Comparison of ENCODE assay signal across 1 cellular context in the genomic region with DNA sequence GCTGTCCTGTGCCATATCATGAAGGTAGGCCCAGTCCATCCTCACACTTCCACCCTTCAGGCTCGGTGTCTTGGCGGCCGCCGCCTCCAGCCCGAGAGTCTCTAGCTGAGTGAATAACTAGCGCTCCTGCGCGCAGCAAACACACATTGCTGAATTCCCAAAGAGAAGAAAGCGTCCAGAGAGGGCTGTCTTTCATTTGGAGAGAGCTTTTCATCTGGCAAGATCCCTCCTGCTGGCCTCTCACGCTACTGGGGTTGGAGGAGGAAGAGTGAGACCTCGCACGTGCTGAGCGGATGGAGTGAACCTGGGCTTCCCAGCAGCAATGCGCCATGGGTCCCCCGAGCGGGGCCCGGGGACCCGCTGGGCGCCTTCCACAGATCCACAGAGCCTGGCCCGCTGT.
TF ChIP-seq lines count a peak whose summit lies in the region.

No MANE protein-coding gene starts in this region.

TF ChIP-seq in GM23338, 12 proteins besides CTCF, POLR2A, EP300 and RAD21 (continued from another document):
- TF ChIP-seq, protein P1, sequence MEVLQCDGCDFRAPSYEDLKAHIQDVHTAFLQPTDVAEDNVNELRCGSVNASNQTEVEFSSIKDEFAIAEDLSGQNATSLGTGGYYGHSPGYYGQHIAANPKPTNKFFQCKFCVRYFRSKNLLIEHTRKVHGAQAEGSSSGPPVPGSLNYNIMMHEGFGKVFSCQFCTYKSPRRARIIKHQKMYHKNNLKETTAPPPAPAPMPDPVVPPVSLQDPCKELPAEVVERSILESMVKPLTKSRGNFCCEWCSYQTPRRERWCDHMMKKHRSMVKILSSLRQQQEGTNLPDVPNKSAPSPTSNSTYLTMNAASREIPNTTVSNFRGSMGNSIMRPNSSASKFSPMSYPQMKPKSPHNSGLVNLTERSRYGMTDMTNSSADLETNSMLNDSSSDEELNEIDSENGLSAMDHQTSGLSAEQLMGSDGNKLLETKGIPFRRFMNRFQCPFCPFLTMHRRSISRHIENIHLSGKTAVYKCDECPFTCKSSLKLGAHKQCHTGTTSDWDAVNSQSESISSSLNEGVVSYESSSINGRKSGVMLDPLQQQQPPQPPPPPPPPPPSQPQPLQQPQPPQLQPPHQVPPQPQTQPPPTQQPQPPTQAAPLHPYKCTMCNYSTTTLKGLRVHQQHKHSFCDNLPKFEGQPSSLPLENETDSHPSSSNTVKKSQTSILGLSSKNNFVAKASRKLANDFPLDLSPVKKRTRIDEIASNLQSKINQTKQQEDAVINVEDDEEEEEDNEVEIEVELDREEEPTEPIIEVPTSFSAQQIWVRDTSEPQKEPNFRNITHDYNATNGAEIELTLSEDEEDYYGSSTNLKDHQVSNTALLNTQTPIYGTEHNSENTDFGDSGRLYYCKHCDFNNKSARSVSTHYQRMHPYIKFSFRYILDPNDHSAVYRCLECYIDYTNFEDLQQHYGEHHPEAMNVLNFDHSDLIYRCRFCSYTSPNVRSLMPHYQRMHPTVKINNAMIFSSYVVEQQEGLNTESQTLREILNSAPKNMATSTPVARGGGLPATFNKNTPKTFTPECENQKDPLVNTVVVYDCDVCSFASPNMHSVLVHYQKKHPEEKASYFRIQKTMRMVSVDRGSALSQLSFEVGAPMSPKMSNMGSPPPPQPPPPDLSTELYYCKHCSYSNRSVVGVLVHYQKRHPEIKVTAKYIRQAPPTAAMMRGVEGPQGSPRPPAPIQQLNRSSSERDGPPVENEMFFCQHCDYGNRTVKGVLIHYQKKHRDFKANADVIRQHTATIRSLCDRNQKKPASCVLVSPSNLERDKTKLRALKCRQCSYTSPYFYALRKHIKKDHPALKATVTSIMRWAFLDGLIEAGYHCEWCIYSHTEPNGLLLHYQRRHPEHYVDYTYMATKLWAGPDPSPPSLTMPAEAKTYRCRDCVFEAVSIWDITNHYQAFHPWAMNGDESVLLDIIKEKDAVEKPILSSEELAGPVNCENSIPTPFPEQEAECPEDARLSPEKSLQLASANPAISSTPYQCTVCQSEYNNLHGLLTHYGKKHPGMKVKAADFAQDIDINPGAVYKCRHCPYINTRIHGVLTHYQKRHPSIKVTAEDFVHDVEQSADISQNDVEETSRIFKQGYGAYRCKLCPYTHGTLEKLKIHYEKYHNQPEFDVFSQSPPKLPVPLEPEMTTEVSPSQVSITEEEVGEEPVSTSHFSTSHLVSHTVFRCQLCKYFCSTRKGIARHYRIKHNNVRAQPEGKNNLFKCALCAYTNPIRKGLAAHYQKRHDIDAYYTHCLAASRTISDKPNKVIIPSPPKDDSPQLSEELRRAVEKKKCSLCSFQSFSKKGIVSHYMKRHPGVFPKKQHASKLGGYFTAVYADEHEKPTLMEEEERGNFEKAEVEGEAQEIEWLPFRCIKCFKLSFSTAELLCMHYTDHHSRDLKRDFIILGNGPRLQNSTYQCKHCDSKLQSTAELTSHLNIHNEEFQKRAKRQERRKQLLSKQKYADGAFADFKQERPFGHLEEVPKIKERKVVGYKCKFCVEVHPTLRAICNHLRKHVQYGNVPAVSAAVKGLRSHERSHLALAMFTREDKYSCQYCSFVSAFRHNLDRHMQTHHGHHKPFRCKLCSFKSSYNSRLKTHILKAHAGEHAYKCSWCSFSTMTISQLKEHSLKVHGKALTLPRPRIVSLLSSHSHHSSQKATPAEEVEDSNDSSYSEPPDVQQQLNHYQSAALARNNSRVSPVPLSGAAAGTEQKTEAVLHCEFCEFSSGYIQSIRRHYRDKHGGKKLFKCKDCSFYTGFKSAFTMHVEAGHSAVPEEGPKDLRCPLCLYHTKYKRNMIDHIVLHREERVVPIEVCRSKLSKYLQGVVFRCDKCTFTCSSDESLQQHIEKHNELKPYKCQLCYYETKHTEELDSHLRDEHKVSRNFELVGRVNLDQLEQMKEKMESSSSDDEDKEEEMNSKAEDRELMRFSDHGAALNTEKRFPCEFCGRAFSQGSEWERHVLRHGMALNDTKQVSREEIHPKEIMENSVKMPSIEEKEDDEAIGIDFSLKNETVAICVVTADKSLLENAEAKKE (CRISPR knock-in tag; IDR thresholded peaks at IDR 0.05): no peak
- TF ChIP-seq JUNB (IDR thresholded peaks at IDR 0.05; ENCODE audit: unreplicated experiment) (no peak), NANOG (IDR thresholded peaks at IDR 0.05; ENCODE audit: borderline replicate concordance) (no peak), EZH2 (IDR thresholded peaks at IDR 0.05; ENCODE audit: low read depth, unreplicated experiment) (no peak)
